ENCODE assay signal across 3 cellular contexts in genomic region chr12:114789276-114789675, GRCh38.
"Had no signal": no experiment of that assay in that cellular context is flagged by ENCODE, and none has a peak within 500 bp of the region (broad histone marks: within the 10 kb centered on the region; RNA-seq: fewer than 3 reads in every experiment).

No MANE protein-coding gene starts in this region.

- ATAC-seq: GM12878 had no signal

- H3K4me3 ChIP-seq: GM12878 had no signal

- DNase-seq: GDM1, GF-D8 had no signal
